8 cellular contexts compared by ENCODE assay signal in the genomic region with DNA sequence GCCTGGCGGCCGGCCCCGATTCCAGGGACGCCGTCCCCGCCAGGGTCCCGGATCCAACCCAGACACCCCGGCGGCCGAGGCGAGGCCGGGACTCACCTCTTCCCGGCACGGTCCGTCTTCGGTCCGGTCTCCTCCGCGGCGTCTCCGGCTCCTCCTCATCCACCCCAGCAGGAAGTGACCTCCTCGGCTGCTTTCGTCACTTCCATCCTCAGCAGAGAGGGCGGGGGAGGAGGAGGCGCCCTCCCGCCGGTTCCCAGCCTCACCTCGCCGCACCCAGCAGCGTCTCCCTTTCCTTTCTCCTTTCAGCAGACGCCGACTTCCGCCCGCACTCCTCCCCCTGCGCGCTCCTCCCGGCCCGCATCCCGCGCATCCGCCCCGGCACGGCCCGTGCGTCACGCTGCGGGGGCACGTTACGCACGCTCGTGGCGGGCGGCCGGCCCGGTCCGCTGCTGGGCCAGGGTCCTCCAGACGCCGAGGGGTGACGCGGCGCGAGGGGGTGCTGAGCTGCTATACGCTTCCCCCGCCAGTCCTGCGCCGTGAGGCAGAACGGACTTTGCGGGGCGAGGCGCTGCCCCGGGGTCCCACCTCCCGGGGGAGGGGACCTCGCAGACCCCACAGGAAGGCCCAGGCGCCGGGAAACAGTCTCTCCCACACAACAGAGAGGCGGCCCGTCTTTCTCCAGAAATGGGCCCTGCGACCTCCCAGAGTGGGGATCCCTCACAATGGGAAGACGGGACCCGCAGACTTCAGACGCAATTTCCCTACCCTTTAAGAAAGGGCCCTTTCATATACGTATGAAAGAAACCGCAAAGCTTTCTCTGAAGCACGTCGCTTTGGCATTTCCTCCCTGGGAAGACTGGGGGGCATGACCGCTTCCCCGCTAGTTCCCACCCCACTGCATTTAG. TPM values are rescaled to one million over a fixed set of nuclear protein-coding genes. Genes with fewer than 3 reads are reported as not detected.
A peak's percentile ranks its signal among the peaks of the same experiment; 100 is the strongest.
DNase-seq lines count a peak whose midpoint lies in the region; ATAC-seq, FAIRE-seq and TF ChIP-seq lines count a peak whose summit lies in the region.

A gene (minus strand): TSS at position 176 of the 905 bp plus-strand sequence. CDS start 2,043 bp downstream, outside the sequence.

- H3K9me3 Mint-ChIP-seq in central memory CD8-positive, alpha-beta T cell: no peaks in the 10 kb centered on the region

- peaks cover 10 to 18% of the 10 kb centered on the region in 2 donors for H3K4me1 ChIP-seq in kidney (ENCODE audit: control insufficient read depth in 1 of 2, insufficient read depth in 1 of 2, low read depth in 1 of 2, low read length in 2 of 2)

- peaks cover 21 to 26% of the 10 kb centered on the region in 2 donors for H3K36me3 ChIP-seq in kidney (ENCODE audit: control insufficient read depth in 1 of 2, insufficient read depth in 2 of 2, low read length in 2 of 2)

- peak; percentile 86 for ATAC-seq in GM18907 (IDR thresholded peaks at IDR 0.05; ENCODE audit: unreplicated experiment)
- ATAC-seq in HG03139 (IDR thresholded peaks at IDR 0.05; ENCODE audit: unreplicated experiment): peak; percentile 83
- peak; percentile 86 to 91 for ATAC-seq in activated CD4-positive, CD25-positive, alpha-beta regulatory T cell treated with anti-CD3 and anti-CD28 coated beads, Interleukin-2, amount 50 U/mL, for 24 hours
- ATAC-seq in central memory CD8-positive, alpha-beta T cell (replicated peaks; ENCODE audit: extremely low read depth, poor library complexity, severe bottlenecking): peak; percentile 78

- H3K9me3 ChIP-seq in AG04450 (ENCODE audit: control insufficient read depth, insufficient read depth, low read length): peaks cover 6% of the 10 kb centered on the region; the same call in 1 of the 2 replicates
- H3K9me3 ChIP-seq in kidney (ENCODE audit: control insufficient read depth in 1 of 2, low read length in 2 of 2): no peaks in the 10 kb centered on the region

- H3K4me1 Mint-ChIP-seq in central memory CD8-positive, alpha-beta T cell: peaks cover 57% of the 10 kb centered on the region

- peak within 1 kb of the TSS; percentile 88 to 90 for H3K9ac ChIP-seq in kidney (ENCODE audit: low read length in 2 of 2)

- no peak for FAIRE-seq in kidney (lab: Jason Lieb, UNC)

- peak; percentile 73 for DNase-seq in AG04450 (ENCODE audit: low read depth, low spot score)
- peak; percentile 90 for DNase-seq in NCI-H345 (lab: John Stamatoyannopoulos, UW)
- DNase-seq in central memory CD8-positive, alpha-beta T cell (ENCODE audit: low spot score in 2 of 2): peak; percentile 62 to 85
- DNase-seq in kidney: peak; percentile 97
- DNase-seq in stimulated activated CD4-positive, alpha-beta T cell treated with anti-CD3 and anti-CD28 coated beads, Interleukin-15, amount 100 ng/mL, for 1 hour (ENCODE audit: low read depth in 1 of 2, low spot score in 1 of 2): peak; percentile 66 to 67

- POLR2A ChIA-PET in AG04450 (lab: Yijun Ruan, JAX): interaction anchor here (0.6 to 2.8 kb wide), 4 partner anchors 17 to 94 kb away, joined by 3 to 20 read pairs (median 5); no protein-coding TSS in a partner anchor

- H3K27me3 Mint-ChIP-seq in central memory CD8-positive, alpha-beta T cell: no peaks in the 10 kb centered on the region

- peaks cover 35% of the 10 kb centered on the region for H3K36me3 Mint-ChIP-seq in central memory CD8-positive, alpha-beta T cell (ENCODE audit: insufficient read depth)

- intact Hi-C loops in kidney (cut with DNase I): no loop called here

- TF ChIP-seq CTCF in AG04450 (IDR thresholded peaks at IDR 0.05; ENCODE audit: low read depth, low read length): no peak
- TF ChIP-seq CTCF in kidney (IDR thresholded peaks at IDR 0.05; ENCODE audit: borderline replicate concordance, extremely low read depth, insufficient read depth): no peak

- H3K27me3 ChIP-seq in AG04450 (ENCODE audit: control insufficient read depth, insufficient read depth, low read length): no peaks in the 10 kb centered on the region

- CTCF ChIA-PET in AG04450 (lab: Charles Lee): interaction anchor here (0.8 to 17.3 kb wide), 2 partner anchors 17 to 49 kb away, joined by 4 to 213 read pairs; no protein-coding TSS in a partner anchor

- H3K4me3 Mint-ChIP-seq in central memory CD8-positive, alpha-beta T cell: peak within 1 kb of the TSS; percentile 94

- H3K4me3 ChIP-seq in AG04450 (ENCODE audit: low read depth, low read length) (peak within 1 kb of the TSS; percentile 99), kidney (ENCODE audit: low read length in 2 of 2) (peak within 1 kb of the TSS; percentile 87 to 88)

- peak within 1 kb of the TSS; percentile 93 for H3K27ac Mint-ChIP-seq in central memory CD8-positive, alpha-beta T cell (ENCODE audit: low read depth)

- H3K27ac ChIP-seq in AG04450 (ENCODE audit: low read depth, low read length) (peak within 1 kb of the TSS; percentile 98), kidney (ENCODE audit: low read depth in 2 of 2, low read length in 2 of 2) (peak within 1 kb of the TSS; percentile 96 to 98)

RNA-seq across cellular contexts. Expression of the gene that starts here (rescaled TPM):
- polyA plus RNA-seq in AG04450 (2011; rRNA removed) (9.2 and 10.0 TPM in 2 replicates), kidney (ENCODE audit: insufficient read depth, low read depth, low replicate concordance) (3.5 TPM)
- polyA minus RNA-seq in AG04450 (2011; rRNA and poly(A)+ RNA removed): 34.5 and 37.8 TPM in 2 replicates
- total RNA-seq in kidney: 24.8 TPM

Comparison
In these comparisons a context has a peak if more than half of its experiments do, and no peak if none do; other contexts are left out.
1. Peak in every context shown above with its lines: DNase-seq, ATAC-seq, H3K4me3 ChIP-seq and H3K27ac ChIP-seq.